9 cellular contexts compared by ENCODE assay signal in the genomic region with DNA sequence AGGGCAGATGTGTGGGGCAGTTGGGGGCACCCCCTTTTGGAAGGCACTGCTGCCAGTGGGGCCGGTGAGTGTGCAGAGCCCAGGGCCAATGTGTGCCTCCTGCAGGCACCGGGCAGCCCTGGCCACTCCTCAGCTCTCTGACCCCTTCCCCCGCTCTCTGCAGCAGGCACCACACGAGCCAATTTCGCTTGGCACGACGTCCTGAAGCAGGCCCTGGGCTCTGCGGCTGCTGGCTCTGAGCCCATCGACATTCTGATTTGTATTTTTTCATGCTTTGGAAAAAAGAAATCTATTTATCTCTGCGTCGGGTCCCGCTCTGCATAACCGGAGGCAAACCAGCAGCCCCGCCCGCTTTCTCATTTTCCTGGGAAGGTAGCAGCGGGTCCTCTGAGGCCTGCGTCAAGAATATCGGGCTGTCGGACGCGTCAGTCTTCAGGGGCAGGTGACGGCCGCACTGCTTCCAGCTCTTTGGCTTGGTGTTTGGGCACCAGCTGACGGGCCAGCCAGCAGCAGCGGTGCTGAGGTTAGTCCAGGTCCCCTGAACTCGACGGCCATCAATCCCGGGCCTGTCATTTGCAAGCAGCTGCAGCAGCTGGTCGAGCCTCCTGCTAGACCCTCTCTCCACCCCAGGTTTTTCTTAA.
DNase-seq lines count a peak whose midpoint lies in the region; ATAC-seq and TF ChIP-seq lines count a peak whose summit lies in the region.
"Had no signal": no experiment of that assay in that cellular context is flagged by ENCODE, and none has a peak within 500 bp of the region (broad histone marks: within the 10 kb centered on the region; RNA-seq: fewer than 3 reads in every experiment).

No MANE protein-coding gene starts in this region.

- peaks cover 23% of the 10 kb centered on the region for H3K9me3 Mint-ChIP-seq in chondrocyte (ENCODE audit: low read depth)

- peak overlapping the region; percentile 27 to 63 (median 43) for H3K27ac ChIP-seq in transverse colon

- ATAC-seq in left lobe of liver = peak; percentile 79
- ATAC-seq in GM18858 (IDR thresholded peaks at IDR 0.05; ENCODE audit: unreplicated experiment) = no peak
- ATAC-seq: effector memory CD8-positive, alpha-beta T cell had no signal

- TF ChIP-seq EP300 in transverse colon (IDR thresholded peaks at IDR 0.05; ENCODE audit: low read depth) = no peak

- H3K27me3 ChIP-seq in transverse colon = no peaks in the 10 kb centered on the region

- peaks cover 7 to 20% of the 10 kb centered on the region in 2 donors for H3K9me3 ChIP-seq in transverse colon

- in situ Hi-C loops in transverse colon (cut with MboI; ENCODE audit: low pct_ligation_motif_present in 1 of 4, low pct_unique_long_range_greater_than_20kb in 1 of 4, low sequenced_read_pairs in 3 of 4) = no loop called here

- intact Hi-C loops in transverse colon (cut with DNase I; ENCODE audit: low total_unique reads) = no loop called here

- H3K36me3 ChIP-seq in transverse colon = peaks cover 0 to 19% (median 2%) of the 10 kb centered on the region in 4 donors

- peaks cover 0 to 12% (median 5%) of the 10 kb centered on the region in 4 donors for H3K4me1 ChIP-seq in transverse colon

- no peaks in the 10 kb centered on the region for H3K27me3 Mint-ChIP-seq in chondrocyte (ENCODE audit: low read depth)
- H3K27me3 Mint-ChIP-seq: effector memory CD8-positive, alpha-beta T cell; memory B cell had no signal

- no peak overlapping the region for H3K4me3 ChIP-seq in transverse colon

- H3K27ac Mint-ChIP-seq in chondrocyte (ENCODE audit: unreplicated experiment) = peak overlapping the region; percentile 41
- H3K27ac Mint-ChIP-seq: effector memory CD8-positive, alpha-beta T cell; memory B cell had no signal

- H3K4me1 Mint-ChIP-seq in chondrocyte (ENCODE audit: low read depth) = peaks cover 26% of the 10 kb centered on the region
- H3K4me1 Mint-ChIP-seq: memory B cell had no signal

- no peak overlapping the region for H3K4me3 Mint-ChIP-seq in chondrocyte (ENCODE audit: unreplicated experiment)
- H3K4me3 Mint-ChIP-seq: effector memory CD8-positive, alpha-beta T cell; memory B cell had no signal

- H3K36me3 Mint-ChIP-seq in chondrocyte (ENCODE audit: low read depth) = peaks cover 25% of the 10 kb centered on the region

- whole genome bisulfite sequencing in transverse colon (ENCODE audit: low coverage in 1 of 2), 2 donors = 81% methylated on average over 23 of the region's 29 CpGs; no CpG with 5 or more reads in 1 of the 2 donors

- TF ChIP-seq POLR2A in transverse colon (IDR thresholded peaks at IDR 0.05) = no peak

- no peak for TF ChIP-seq CTCF in chondrocyte (IDR thresholded peaks at IDR 0.05)
- no peak for TF ChIP-seq CTCF in transverse colon (IDR thresholded peaks at IDR 0.05)

- DNase-seq in NCI-H2227 (lab: John Stamatoyannopoulos, UW; ENCODE audit: unreplicated experiment) (peak; percentile 41), chondrocyte (ENCODE audit: low spot score) (no peak), left lobe of liver (ENCODE audit: low spot score) (peak; percentile 88), transverse colon (no peak), EL (no peak)
- DNase-seq in stimulated activated CD4-positive, alpha-beta T cell treated with anti-CD3 and anti-CD28 coated beads, Interleukin-2, amount 100 ng/mL, for 24 hours = no peak
- DNase-seq: effector memory CD8-positive, alpha-beta T cell had no signal

Comparison
In these comparisons a context has a peak if more than half of its experiments do, and no peak if none do; other contexts are left out.
1. DNase-seq: peak in NCI-H2227 (single experiment) and left lobe of liver (single experiment); none in chondrocyte (single experiment), transverse colon (single experiment), EL (single experiment) and stimulated activated CD4-positive, alpha-beta T cell treated with anti-CD3 and anti-CD28 coated beads, Interleukin-2, amount 100 ng/mL, for 24 hours (0 of 2).